Comparison of ENCODE assay signal across 15 cellular contexts in the genomic region with DNA sequence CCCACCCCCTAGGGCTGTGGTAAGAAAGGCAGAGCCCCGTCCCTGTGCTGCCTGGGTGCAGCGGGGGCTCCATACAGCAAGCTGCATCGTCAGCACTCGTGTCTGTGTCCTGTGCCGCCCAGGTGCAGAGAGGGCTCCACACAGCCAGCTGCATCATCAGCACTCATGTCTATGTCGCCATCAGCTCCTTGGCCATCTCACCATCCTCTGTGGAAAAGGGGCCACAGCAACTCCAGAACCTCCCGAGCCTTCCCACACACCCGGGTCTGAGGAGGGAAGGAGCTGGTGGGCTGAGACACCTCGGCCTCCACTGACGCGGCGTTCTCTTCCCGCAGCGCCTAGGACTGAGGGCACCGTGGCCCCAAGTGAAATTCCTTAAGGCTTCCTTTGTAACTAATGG.
DNase-seq lines count a peak whose midpoint lies in the region; ATAC-seq and TF ChIP-seq lines count a peak whose summit lies in the region.
"Had no signal": no experiment of that assay in that cellular context is flagged by ENCODE, and none has a peak within 500 bp of the region (broad histone marks: within the 10 kb centered on the region; RNA-seq: fewer than 3 reads in every experiment).

No MANE protein-coding gene starts in this region.

- peak overlapping the region in 2 of 3 experiments; percentile 94 to 98 for H3K27ac Mint-ChIP-seq in nephron
- no peak overlapping the region for H3K27ac Mint-ChIP-seq in immature natural killer cell

- H3K4me1 Mint-ChIP-seq in nephron (peaks cover 34% of the 10 kb centered on the region), immature natural killer cell (no peaks in the 10 kb centered on the region)

- ATAC-seq in RWPE2 (ENCODE audit: low read depth), result no peak
- no peak for ATAC-seq in GM21515 (IDR thresholded peaks at IDR 0.05; ENCODE audit: unreplicated experiment)
- ATAC-seq: Panc1 had no signal

- no peak overlapping the region for H3K27ac ChIP-seq in RWPE2 (ENCODE audit: poor library complexity, severe bottlenecking)
- peak overlapping the region; percentile 65 for H3K27ac ChIP-seq in brain microvascular endothelial cell
- peak overlapping the region in 2 of 8 donors; percentile 4 to 5 for H3K27ac ChIP-seq in spleen
- H3K27ac ChIP-seq: C4-2B had no signal

- H3K4me3 ChIP-seq in RWPE2 (ENCODE audit: severe bottlenecking), result no peak overlapping the region
- H3K4me3 ChIP-seq in brain microvascular endothelial cell (ENCODE audit: low read depth, low read length), result no peak overlapping the region
- H3K4me3 ChIP-seq in spleen, result no peak overlapping the region

- in situ Hi-C loops in brain microvascular endothelial cell (cut with HindIII; ENCODE audit: low pct_ligation_motif_present, low sequenced_read_pairs), result no loop called here

- H3K9me3 Mint-ChIP-seq in nephron (no peaks in the 10 kb centered on the region), immature natural killer cell (no peaks in the 10 kb centered on the region)

- H3K27me3 ChIP-seq in RWPE2 (ENCODE audit: insufficient read depth, poor library complexity, severe bottlenecking) (no peaks in the 10 kb centered on the region), brain microvascular endothelial cell (replicated peaks) (no peaks in the 10 kb centered on the region), spleen (replicated peaks in 1 of 7) (no peaks in the 10 kb centered on the region)

- H3K4me3 Mint-ChIP-seq in nephron (no peak overlapping the region), immature natural killer cell (no peak overlapping the region)

- no peak for TF ChIP-seq CTCF in RWPE2 (IDR thresholded peaks at IDR 0.05; ENCODE audit: poor library complexity, severe bottlenecking)
- no peak for TF ChIP-seq CTCF in brain microvascular endothelial cell (IDR thresholded peaks at IDR 0.05; ENCODE audit: low read depth, low read length, missing control alignments)
- no peak for TF ChIP-seq CTCF in nephron (IDR thresholded peaks at IDR 0.05; ENCODE audit: unreplicated experiment in 3 of 3)
- TF ChIP-seq CTCF in spleen (IDR thresholded peaks at IDR 0.05 in 8 of 11, conservative IDR thresholded peaks at IDR 0.05 in 3 of 11), result no peak

- H3K27me3 Mint-ChIP-seq in nephron (ENCODE audit: low read depth), result no peaks in the 10 kb centered on the region
- H3K27me3 Mint-ChIP-seq in immature natural killer cell (ENCODE audit: low read depth in 3 of 3), result peaks cover 0 to 4% (median 1%) of the 10 kb centered on the region in 3 donors

- peaks cover 21% of the 10 kb centered on the region for H3K36me3 Mint-ChIP-seq in nephron (ENCODE audit: low read depth)
- H3K36me3 Mint-ChIP-seq in immature natural killer cell, result peaks cover 3 to 11% (median 8%) of the 10 kb centered on the region in 3 donors

- intact Hi-C loops in spleen (cut with DNase I; ENCODE audit: low total_unique reads), result no loop called here

- TF ChIP-seq POLR2A in spleen (IDR thresholded peaks at IDR 0.05), result no peak

- DNase-seq in RWPE2 (ENCODE audit: low spot score), result peak; percentile 25
- DNase-seq in brain microvascular endothelial cell, result no peak
- DNase-seq in spleen, result peak; percentile 64
- DNase-seq in stimulated activated naive CD4-positive, alpha-beta T cell (lab: John Stamatoyannopoulos, UW), result no peak
- no peak for DNase-seq in immature natural killer cell
- no peak for DNase-seq in NCI-H2081 (lab: John Stamatoyannopoulos, UW)
- DNase-seq: DMS 273 treated with DMSO at 0.1 percent for 48 hours, GF-D8, GOT3, KG1, NCI-H524 had no signal

- H3K36me3 ChIP-seq in RWPE2 (ENCODE audit: low read depth) (peaks cover 11% of the 10 kb centered on the region), brain microvascular endothelial cell (replicated peaks) (peaks cover 7% of the 10 kb centered on the region), spleen (peaks cover 0 to 92% (median 20%) of the 10 kb centered on the region in 6 donors)

- H3K9me3 ChIP-seq in RWPE2 (ENCODE audit: severe bottlenecking) (no peaks in the 10 kb centered on the region), spleen (peaks cover 0 to 8% (median 0%) of the 10 kb centered on the region in 8 donors)

- 85 to 94% (median 91%) methylated on average over 14 to 15 of the region's 15 CpGs for WGBS in spleen, 5 donors

- no peaks in the 10 kb centered on the region for H3K4me1 ChIP-seq in RWPE2 (ENCODE audit: insufficient read depth, poor library complexity, severe bottlenecking)
- peaks cover 3 to 22% (median 12%) of the 10 kb centered on the region in 6 donors for H3K4me1 ChIP-seq in spleen

Comparison
In these comparisons a context has a peak if more than half of its experiments do, and no peak if none do; other contexts are left out.
1. DNase-seq: peak in RWPE2 (single experiment) and spleen (single experiment); none in brain microvascular endothelial cell (single experiment), stimulated activated naive CD4-positive, alpha-beta T cell (0 of 6), immature natural killer cell (0 of 3) and NCI-H2081 (0 of 2).
2. H3K27ac Mint-ChIP-seq: peak in nephron (2 of 3); none in immature natural killer cell (0 of 6).